ENCODE assay signal across 2 cellular contexts in genomic region chr14:56219666-56220413, GRCh38.
A peak's percentile ranks its signal among the peaks of the same experiment; 100 is the strongest.
TF ChIP-seq lines count a peak whose summit lies in the region.

No MANE protein-coding gene starts in this region.

TF ChIP-seq in IMR-90, 13 proteins besides CTCF, POLR2A, EP300 and RAD21:
- TF ChIP-seq SMC3 (IDR thresholded peaks at IDR 0.05; ENCODE audit: low read depth, low read length) = no peak
- TF ChIP-seq USF2 (IDR thresholded peaks at IDR 0.05; ENCODE audit: low read depth, low read length) = no peak
- no peak for TF ChIP-seq RFX5 (IDR thresholded peaks at IDR 0.05; ENCODE audit: low read depth, low read length)
- TF ChIP-seq FOS (IDR thresholded peaks at IDR 0.05; ENCODE audit: low read depth, low read length) = no peak
- no peak for TF ChIP-seq ELK1 (IDR thresholded peaks at IDR 0.05; ENCODE audit: borderline replicate concordance, low read depth, low read length)
- no peak for TF ChIP-seq MAZ (IDR thresholded peaks at IDR 0.05; ENCODE audit: borderline replicate concordance, low read depth, low read length)
- no peak for TF ChIP-seq BHLHE40 (IDR thresholded peaks at IDR 0.05; ENCODE audit: low read depth, low read length)
- TF ChIP-seq MAFK (IDR thresholded peaks at IDR 0.05; ENCODE audit: low read depth, low read length) = no peak
- TF ChIP-seq RCOR1 (IDR thresholded peaks at IDR 0.05; ENCODE audit: insufficient replicate concordance, low read length) = no peak
- TF ChIP-seq MXI1 (IDR thresholded peaks at IDR 0.05; ENCODE audit: borderline replicate concordance, low read depth, low read length) = no peak
- no peak for TF ChIP-seq CHD1 (IDR thresholded peaks at IDR 0.05; ENCODE audit: low read depth, low read length)
- TF ChIP-seq CEBPB (IDR thresholded peaks at IDR 0.05; ENCODE audit: low read depth, low read length) = no peak
- no peak for TF ChIP-seq NFE2L2 (IDR thresholded peaks at IDR 0.05; ENCODE audit: low read depth, low read length)

TF ChIP-seq in endothelial cell of umbilical vein, 7 proteins besides CTCF, POLR2A, EP300 and RAD21:
- TF ChIP-seq FOS (IDR thresholded peaks at IDR 0.05; ENCODE audit: borderline replicate concordance, insufficient read depth, low read length) (no peak), GATA2 (IDR thresholded peaks at IDR 0.05; ENCODE audit: insufficient read depth, insufficient read length, low read depth, low read length) (peak; percentile 13)
